Comparison of ENCODE assay signal across 8 cellular contexts in the genomic region with DNA sequence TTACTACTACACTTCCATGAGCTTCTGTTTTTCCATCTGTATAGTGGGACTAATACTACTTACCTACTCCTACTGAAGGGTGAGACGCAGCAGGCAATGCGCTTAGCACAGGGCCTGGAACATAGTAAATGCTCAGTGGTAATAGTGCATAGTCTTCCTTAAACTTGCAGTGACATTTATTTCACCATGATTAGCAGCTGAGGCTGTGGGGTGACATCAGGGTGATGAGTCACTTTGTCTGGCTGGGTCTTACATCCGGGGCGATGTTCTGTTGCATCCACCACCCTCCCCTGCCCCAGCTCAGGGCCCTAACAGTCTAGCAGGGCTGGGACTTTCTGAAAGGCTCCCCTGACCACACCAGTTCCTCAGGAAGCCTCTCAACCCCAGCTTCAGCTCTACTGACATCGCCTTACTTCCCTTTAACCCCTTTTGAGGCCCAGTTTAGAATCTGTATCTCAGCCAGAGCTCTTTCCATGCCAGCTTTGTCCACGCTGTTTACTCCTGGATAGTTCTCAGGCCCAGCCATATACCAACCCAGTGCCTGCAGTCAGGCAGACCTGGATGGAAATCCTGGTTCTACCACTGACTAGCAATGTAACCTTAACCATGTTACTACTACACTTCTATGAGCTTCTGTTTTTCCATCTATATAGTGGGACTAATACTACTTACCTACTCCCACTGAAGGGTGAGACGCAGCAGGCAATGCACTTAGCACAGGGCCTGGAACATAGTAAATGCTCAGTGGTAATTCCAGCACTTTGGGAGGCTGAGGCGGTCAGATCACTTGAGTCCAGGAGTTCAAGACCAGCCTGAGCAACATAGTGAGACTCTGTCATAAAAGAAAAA.
A peak's percentile ranks its signal among the peaks of the same experiment; 100 is the strongest.
DNase-seq lines count a peak whose midpoint lies in the region; ATAC-seq and TF ChIP-seq lines count a peak whose summit lies in the region.

No MANE protein-coding gene starts in this region.

- H3K4me3 ChIP-seq in RWPE2 (ENCODE audit: severe bottlenecking) (no peak overlapping the region), right cardiac atrium (ENCODE audit: low read length) (no peak overlapping the region)

- H3K27me3 ChIP-seq in RWPE2 (ENCODE audit: insufficient read depth, poor library complexity, severe bottlenecking) = no peaks in the 10 kb centered on the region
- no peaks in the 10 kb centered on the region for H3K27me3 ChIP-seq in right cardiac atrium (ENCODE audit: control insufficient read depth, insufficient read depth)

- DNase-seq in RWPE2 (ENCODE audit: low spot score) = no peak
- peak in 3 of 4 experiments; percentile 24 to 65 (median 56) for DNase-seq in activated naive CD4-positive, alpha-beta T cell (lab: John Stamatoyannopoulos, UW)
- peak; percentile 74 to 86 (median 82) for DNase-seq in right cardiac atrium
- DNase-seq in stimulated activated CD4-positive, alpha-beta T cell treated with anti-CD3 and anti-CD28 coated beads, Interleukin-4, amount 100 ng/mL, for 48 hours (ENCODE audit: low read depth in 2 of 2) = peak; percentile 62 to 63
- no peak for DNase-seq in cerebellar cortex (ENCODE audit: low spot score)
- no peak for DNase-seq in T1000 (lab: John Stamatoyannopoulos, UW)

- ATAC-seq in GM18870 (IDR thresholded peaks at IDR 0.05; ENCODE audit: unreplicated experiment) (peak; percentile 76), HG03060 (IDR thresholded peaks at IDR 0.05; ENCODE audit: low read depth, unreplicated experiment) (peak; percentile 83), RWPE2 (ENCODE audit: low read depth) (peak; percentile 19; the same call in 2 of the 3 replicates), right cardiac atrium (peak; percentile 81 to 84)

- H3K4me1 ChIP-seq in RWPE2 (ENCODE audit: insufficient read depth, poor library complexity, severe bottlenecking) = peaks cover 40% of the 10 kb centered on the region
- peaks cover 7% of the 10 kb centered on the region for H3K4me1 ChIP-seq in right cardiac atrium (ENCODE audit: control insufficient read depth, insufficient read depth, low read length)

- no peak for TF ChIP-seq CTCF in RWPE2 (IDR thresholded peaks at IDR 0.05; ENCODE audit: poor library complexity, severe bottlenecking)

- WGBS in right cardiac atrium = 63% methylated on average over 8 of the region's 8 CpGs

- H3K9me3 ChIP-seq in RWPE2 (ENCODE audit: severe bottlenecking) (no peaks in the 10 kb centered on the region), right cardiac atrium (ENCODE audit: control insufficient read depth, low read length) (no peaks in the 10 kb centered on the region)

- intact Hi-C loops in right cardiac atrium (cut with DNase I) = no loop called here

- no peaks in the 10 kb centered on the region for H3K36me3 ChIP-seq in RWPE2 (ENCODE audit: low read depth)

- H3K27ac ChIP-seq in RWPE2 (ENCODE audit: poor library complexity, severe bottlenecking) (peak overlapping the region; percentile 50), right cardiac atrium (ENCODE audit: low read length) (peak overlapping the region; percentile 87)

Comparison
In these comparisons a context has a peak if more than half of its experiments do, and no peak if none do; other contexts are left out.
1. ATAC-seq: peak in every context shown above with its lines; median percentile 83 in HG03060; 82 in right cardiac atrium; 76 in GM18870; 19 in RWPE2.
2. DNase-seq: peak in activated naive CD4-positive, alpha-beta T cell (3 of 4), right cardiac atrium (3 of 3) and stimulated activated CD4-positive, alpha-beta T cell treated with anti-CD3 and anti-CD28 coated beads, Interleukin-4, amount 100 ng/mL, for 48 hours (2 of 2); none in RWPE2 (single experiment), cerebellar cortex (single experiment) and T1000 (single experiment).